16 cellular contexts compared by ENCODE assay signal in the genomic region with DNA sequence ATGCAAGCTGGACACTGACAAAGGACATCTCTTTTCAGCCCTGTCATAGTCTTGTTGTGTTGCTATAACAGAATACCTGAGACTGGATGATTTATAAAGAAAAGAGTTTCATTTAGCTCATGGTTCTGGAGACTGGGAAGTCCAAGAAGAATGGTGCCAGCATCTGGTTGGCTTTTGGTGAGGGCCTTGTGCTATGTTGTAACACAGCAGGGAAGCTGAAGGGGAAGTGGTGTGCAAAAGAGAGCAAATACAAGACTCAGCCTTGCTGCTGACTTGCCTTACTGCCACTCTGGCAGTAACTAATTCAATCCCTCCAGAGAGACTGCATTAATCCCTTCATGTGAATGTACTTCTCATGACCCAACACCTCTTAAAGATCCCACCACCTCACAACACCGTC.
DNase-seq lines count a peak whose midpoint lies in the region; ATAC-seq and TF ChIP-seq lines count a peak whose summit lies in the region.
"Had no signal": no experiment of that assay in that cellular context is flagged by ENCODE, and none has a peak within 500 bp of the region (broad histone marks: within the 10 kb centered on the region; RNA-seq: fewer than 3 reads in every experiment).

No MANE protein-coding gene starts in this region.

- H3K27me3 ChIP-seq in HL-60 (ENCODE audit: insufficient read depth, poor library complexity, severe bottlenecking) (no peaks in the 10 kb centered on the region), neutrophil (no peaks in the 10 kb centered on the region)

- no peak for ATAC-seq in GM19397 (IDR thresholded peaks at IDR 0.05; ENCODE audit: unreplicated experiment)

- no peaks in the 10 kb centered on the region for H3K9me3 ChIP-seq in neutrophil

- TF ChIP-seq CTCF in HL-60 (IDR thresholded peaks at IDR 0.05; ENCODE audit: insufficient read depth, low read length) (no peak), neutrophil (IDR thresholded peaks at IDR 0.05) (no peak)

- H3K4me3 ChIP-seq in HL-60 (replicated peaks; ENCODE audit: insufficient read depth, low read length), result no peak overlapping the region
- H3K4me3 ChIP-seq in neutrophil (ENCODE audit: low read depth in 1 of 2, low read length in 1 of 2), result no peak overlapping the region

- peak; percentile 48 to 73 for DNase-seq in HL-60 (ENCODE audit: low read depth in 1 of 2, low spot score in 1 of 2)
- DNase-seq in MV-4-11 (lab: John Stamatoyannopoulos, UW), result peak; percentile 62
- peak; percentile 68 for DNase-seq in SKM-1 treated with dmso at 0.1 percent for 144 hours (lab: John Stamatoyannopoulos, UW; ENCODE audit: unreplicated experiment)
- no peak for DNase-seq in stimulated activated CD4-positive, alpha-beta T cell treated with anti-CD3 and anti-CD28 coated beads, Interleukin-12 subunit alpha, Interleukin-12 subunit beta, amount 100 ng/mL, for 4 hours
- DNase-seq in pons (ENCODE audit: low spot score), result no peak
- no peak for DNase-seq in stimulated activated CD4-positive, alpha-beta T cell treated with anti-CD3 and anti-CD28 coated beads, Interleukin-2, amount 100 ng/mL, for 48 hours
- DNase-seq: ACHN; CD4-positive, alpha-beta T cell; EL; NCI-H1105; NCI-H1694 treated with DMSO at 0.1 percent for 48 hours; NCI-H345; NCI-H526; SHP77 had no signal

- H3K4me1 ChIP-seq in neutrophil (ENCODE audit: control insufficient read depth in 1 of 2, insufficient read depth in 1 of 2, low read depth in 1 of 2, low read length in 1 of 2), result peaks cover 3 to 11% of the 10 kb centered on the region in 2 experiments

- H3K27ac ChIP-seq in HL-60 (replicated peaks) (no peak overlapping the region), neutrophil (peak overlapping the region; percentile 29)

- no peaks in the 10 kb centered on the region for H3K36me3 ChIP-seq in neutrophil

Comparison
In these comparisons a context has a peak if more than half of its experiments do, and no peak if none do; other contexts are left out.
1. DNase-seq: peak in HL-60 (2 of 2), MV-4-11 (single experiment) and SKM-1 treated with dmso at 0.1 percent for 144 hours (single experiment); none in stimulated activated CD4-positive, alpha-beta T cell treated with anti-CD3 and anti-CD28 coated beads, Interleukin-12 subunit alpha, Interleukin-12 subunit beta, amount 100 ng/mL, for 4 hours (single experiment), pons (single experiment) and stimulated activated CD4-positive, alpha-beta T cell treated with anti-CD3 and anti-CD28 coated beads, Interleukin-2, amount 100 ng/mL, for 48 hours (0 of 2).